In the genomic region with DNA sequence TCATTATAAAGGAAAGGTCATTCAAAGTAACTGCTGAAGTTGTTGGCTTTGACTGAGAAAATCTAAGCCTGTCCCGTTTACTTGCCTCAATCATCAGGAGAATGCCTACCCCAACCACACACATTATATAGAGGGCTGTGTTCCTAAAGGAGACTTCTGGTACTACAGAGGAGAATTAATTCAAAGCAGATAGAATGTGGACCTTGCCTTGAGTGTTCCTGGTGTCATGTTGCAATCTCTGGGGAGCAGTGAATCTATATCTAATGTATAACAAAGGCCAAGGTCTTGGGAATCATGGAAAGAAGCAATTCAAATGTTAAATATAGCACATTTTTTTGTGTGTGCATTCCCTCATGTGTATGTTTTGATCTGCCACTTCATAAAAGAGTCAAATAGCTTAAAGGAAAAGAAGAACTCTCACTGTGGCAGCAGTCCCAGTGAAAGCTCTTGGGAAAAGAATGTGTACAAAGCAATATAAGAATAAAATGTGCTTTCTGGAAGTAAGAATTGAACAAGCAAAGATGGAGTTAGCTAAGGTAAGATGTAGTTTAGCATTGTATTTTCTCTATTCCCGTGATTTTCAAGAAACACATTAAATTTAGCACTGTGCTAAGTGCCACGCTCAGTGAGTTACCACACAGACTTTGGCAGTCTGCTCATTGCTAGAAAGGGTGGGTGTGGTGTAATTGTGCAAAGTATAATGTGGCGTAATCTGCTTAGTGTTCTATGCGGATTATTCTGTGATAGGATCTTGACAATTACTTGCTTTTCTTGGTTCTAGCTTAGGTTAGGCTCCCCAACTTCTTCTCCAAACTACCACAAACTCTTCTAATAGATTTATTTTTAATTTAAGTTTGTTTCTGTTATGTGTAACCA, we compare ENCODE assay signal across 12 cellular contexts. TPM values are rescaled to one million over a fixed set of nuclear protein-coding genes. Genes with fewer than 3 reads are reported as not detected.
A peak's percentile ranks its signal among the peaks of the same experiment; 100 is the strongest.
DNase-seq lines count a peak whose midpoint lies in the region; ATAC-seq, FAIRE-seq and TF ChIP-seq lines count a peak whose summit lies in the region.
"Had no signal": no experiment of that assay in that cellular context is flagged by ENCODE, and none has a peak within 500 bp of the region (broad histone marks: within the 10 kb centered on the region; RNA-seq: fewer than 3 reads in every experiment).

No MANE protein-coding gene starts in this region.

- WGBS in K562 (ENCODE audit: insufficient coverage, low coverage, missing lambda C conversion rate) = 9% methylated on average over 5 of the region's 5 CpGs

- in situ Hi-C loops in K562 (cut with MboI) = no loop called here

- H3K4me3 ChIP-seq in K562 = no peak overlapping the region
- H3K4me3 ChIP-seq in thoracic aorta = no peak overlapping the region
- H3K4me3 ChIP-seq: ovary had no signal

- H3K4me1 ChIP-seq in K562 (replicated peaks in 1 of 2; ENCODE audit: control insufficient read depth in 2 of 2, insufficient read depth in 2 of 2, low read length in 2 of 2) (no peaks in the 10 kb centered on the region), thoracic aorta (ENCODE audit: control insufficient read depth in 1 of 2, low read depth in 2 of 2) (peaks cover 15 to 70% of the 10 kb centered on the region in 2 donors)

- POLR2A ChIA-PET in K562 (lab: Yijun Ruan, JAX) = no interaction called here

- CTCF ChIA-PET in K562 (lab: Yijun Ruan, JAX; ENCODE audit: low intra/inter-chr PET ratio) = no interaction called here

- BruUV-seq in K562 (replicated peaks; lab: Mats Ljungman, UMichigan) = no TSS peak

- H4K20me1 ChIP-seq in K562 (replicated peaks; ENCODE audit: control insufficient read depth, insufficient read depth, low read length) = no peaks in the 10 kb centered on the region

- no peaks in the 10 kb centered on the region for H3K9me1 ChIP-seq in K562 (ENCODE audit: control insufficient read depth, insufficient read depth, low read length)

- no peak for TF ChIP-seq EP300 in K562 (IDR thresholded peaks at IDR 0.05; ENCODE audit: low read length)

- H3K9ac ChIP-seq in K562 (ENCODE audit: insufficient read depth in 1 of 2, low read depth in 2 of 2, low read length in 2 of 2) = no peak overlapping the region

- no peak overlapping the region for H2AFZ ChIP-seq in K562 (ENCODE audit: low read depth, low read length)

- DNase-seq in DMS153 (lab: John Stamatoyannopoulos, UW) (peak; percentile 2), DMS153 treated with DMSO at 0.1 percent for 48 hours (lab: John Stamatoyannopoulos, UW; ENCODE audit: unreplicated experiment) (no peak), K562 (ENCODE audit: extremely low read depth in 1 of 4, low spot score in 3 of 4) (no peak), iris pigment epithelial cell (ENCODE audit: low read depth) (peak; percentile 12), thoracic aorta (ENCODE audit: low spot score) (no peak), C1 segment of cervical spinal cord (lab: John Stamatoyannopoulos, UW) (no peak), COR-L47 (lab: John Stamatoyannopoulos, UW) (no peak)
- DNase-seq: NCI-H510A treated with DMSO at 0.1 percent for 48 hours had no signal

- no peak for FAIRE-seq in K562 (lab: Jason Lieb, UNC)

- no peak for TF ChIP-seq CTCF in K562 (IDR thresholded peaks at IDR 0.05 in 2 of 3, conservative IDR thresholded peaks at IDR 0.05 in 1 of 3; ENCODE audit: insufficient read depth in 2 of 3, low read depth in 1 of 3, low read length in 3 of 3)
- no peak for TF ChIP-seq CTCF in thoracic aorta (IDR thresholded peaks at IDR 0.05)

- no peaks in the 10 kb centered on the region for H3K36me3 ChIP-seq in K562 (ENCODE audit: control insufficient read depth, insufficient read depth, low read length)
- no peaks in the 10 kb centered on the region for H3K36me3 ChIP-seq in thoracic aorta
- H3K36me3 ChIP-seq: ovary had no signal

- ATAC-seq in K562 = peak; percentile 62; the same call in 2 of the 3 replicates
- ATAC-seq in thoracic aorta (ENCODE audit: insufficient number of reproducible peaks, low FRiP score, low read depth) = peak; percentile 86
- no peak for ATAC-seq in HG02759 (IDR thresholded peaks at IDR 0.05; ENCODE audit: unreplicated experiment)

- no peaks in the 10 kb centered on the region for H3K9me3 ChIP-seq in K562 (replicated peaks; ENCODE audit: control insufficient read depth, insufficient read depth, low read depth, low read length)
- H3K9me3 ChIP-seq in thoracic aorta = no peaks in the 10 kb centered on the region
- H3K9me3 ChIP-seq: ovary had no signal

- TF ChIP-seq RAD21 in K562 (CRISPR knock-in tag; conservative IDR thresholded peaks at IDR 0.05 in 1 of 2, IDR thresholded peaks at IDR 0.05 in 1 of 2) = no peak

- no peaks in the 10 kb centered on the region for H3K79me2 ChIP-seq in K562 (ENCODE audit: control insufficient read depth, insufficient read depth, low read length)

- intact Hi-C loops in K562 (cut with micrococcal nuclease) = no loop called here

- no peak for TF ChIP-seq POLR2A in K562 (conservative IDR thresholded peaks at IDR 0.05)

- no peaks in the 10 kb centered on the region for H3K27me3 ChIP-seq in K562 (ENCODE audit: control insufficient read depth in 2 of 2, insufficient read depth in 2 of 2, low read length in 2 of 2)
- no peaks in the 10 kb centered on the region for H3K27me3 ChIP-seq in thoracic aorta (replicated peaks; ENCODE audit: insufficient read depth)
- H3K27me3 ChIP-seq: ovary had no signal

- no peak overlapping the region for H3K4me2 ChIP-seq in K562 (ENCODE audit: insufficient read depth, low read length)

- H3K27ac ChIP-seq in K562 (ENCODE audit: extremely low read depth, low read depth, low read length) (no peak overlapping the region), thoracic aorta (peak overlapping the region; percentile 65 to 74)
- H3K27ac ChIP-seq: 22Rv1, ovary had no signal

TF ChIP-seq in K562, 482 proteins besides CTCF, POLR2A, EP300 and RAD21:
- TF ChIP-seq DIDO1 (tag; IDR thresholded peaks at IDR 0.05; ENCODE audit: low read depth) = no peak
- TF ChIP-seq, protein P1, sequence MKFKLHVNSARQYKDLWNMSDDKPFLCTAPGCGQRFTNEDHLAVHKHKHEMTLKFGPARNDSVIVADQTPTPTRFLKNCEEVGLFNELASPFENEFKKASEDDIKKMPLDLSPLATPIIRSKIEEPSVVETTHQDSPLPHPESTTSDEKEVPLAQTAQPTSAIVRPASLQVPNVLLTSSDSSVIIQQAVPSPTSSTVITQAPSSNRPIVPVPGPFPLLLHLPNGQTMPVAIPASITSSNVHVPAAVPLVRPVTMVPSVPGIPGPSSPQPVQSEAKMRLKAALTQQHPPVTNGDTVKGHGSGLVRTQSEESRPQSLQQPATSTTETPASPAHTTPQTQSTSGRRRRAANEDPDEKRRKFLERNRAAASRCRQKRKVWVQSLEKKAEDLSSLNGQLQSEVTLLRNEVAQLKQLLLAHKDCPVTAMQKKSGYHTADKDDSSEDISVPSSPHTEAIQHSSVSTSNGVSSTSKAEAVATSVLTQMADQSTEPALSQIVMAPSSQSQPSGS (CRISPR knock-in tag; IDR thresholded peaks at IDR 0.05) = no peak
- no peak for TF ChIP-seq FOXJ3 (CRISPR knock-in tag; IDR thresholded peaks at IDR 0.05)
- TF ChIP-seq HNRNPLL (IDR thresholded peaks at IDR 0.05; ENCODE audit: low read depth, low read length, poor library complexity, severe bottlenecking) = no peak
- TF ChIP-seq, protein P2, sequence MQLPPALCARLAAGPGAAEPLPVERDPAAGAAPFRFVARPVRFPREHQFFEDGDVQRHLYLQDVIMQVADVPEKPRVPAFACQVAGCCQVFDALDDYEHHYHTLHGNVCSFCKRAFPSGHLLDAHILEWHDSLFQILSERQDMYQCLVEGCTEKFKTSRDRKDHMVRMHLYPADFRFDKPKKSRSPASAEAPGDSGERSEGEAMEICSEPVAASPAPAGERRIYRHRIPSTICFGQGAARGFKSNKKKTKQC (CRISPR knock-in tag; IDR thresholded peaks at IDR 0.05) = no peak
- TF ChIP-seq TCF15 (CRISPR knock-in tag; IDR thresholded peaks at IDR 0.05) = no peak
- TF ChIP-seq ZNF778 (CRISPR knock-in tag; IDR thresholded peaks at IDR 0.05) = no peak
- no peak for TF ChIP-seq FOXP1 (CRISPR knock-in tag; IDR thresholded peaks at IDR 0.05)
- no peak for TF ChIP-seq STAG1 (CRISPR knock-in tag; IDR thresholded peaks at IDR 0.05; ENCODE audit: borderline replicate concordance)
- TF ChIP-seq NCOA1 (IDR thresholded peaks at IDR 0.05; ENCODE audit: low read depth) = no peak
- no peak for TF ChIP-seq ZNF3 (CRISPR knock-in tag; IDR thresholded peaks at IDR 0.05)
- no peak for TF ChIP-seq RBM34 (IDR thresholded peaks at IDR 0.05; ENCODE audit: borderline replicate concordance, insufficient read depth, low read length)
- no peak for TF ChIP-seq IFI16 (CRISPR knock-in tag; IDR thresholded peaks at IDR 0.05)
- no peak for TF ChIP-seq TCF7 (IDR thresholded peaks at IDR 0.05; ENCODE audit: borderline replicate concordance)
- no peak for TF ChIP-seq MIER1 (IDR thresholded peaks at IDR 0.05; ENCODE audit: low read depth)
TF ChIP-seq in K562: peak in this region for 0.

RNA-seq across cellular contexts. Expression of gene ADH6, which starts 13.7 kb away (rescaled TPM):
- not detected in 2 replicates for total RNA-seq in K562 (2011; cell fraction: chromatin; rRNA removed; ENCODE audit: low replicate concordance)
- total RNA-seq in K562 (2011; cell fraction: nucleolus; rRNA removed) = not detected in 2 replicates
- total RNA-seq in K562 (2011; cell fraction: nucleoplasm; rRNA removed) = not detected in 2 replicates
- total RNA-seq in K562 (2014; rRNA removed) (not detected in 2 replicates), K562 (2014; rRNA removed; fragmentation: Illumina TruSeq; extraction: Trizol) (not detected in 2 replicates), K562 (2015; rRNA removed; fragmentation: Illumina TruSeq; extraction: Trizol) (not detected in 2 replicates), K562 (2021) (not detected in 2 replicates), thoracic aorta (under 1 TPM in 1 of 2 donors, not detected in 1; 0.41 TPM)
- polyA plus RNA-seq in K562 (2011; rRNA removed) (not detected in 2 replicates), K562 (2014; fragmentation: Illumina TruSeq; extraction: Trizol) (not detected in 2 replicates), K562 (2014; fragmentation: Nextera tagmentation; extraction: Ambion mirVana) (under 1 TPM in 1 of 2 experiments, not detected in 1; 0.13 TPM), K562 (2014; rRNA removed) (not detected in 2 replicates)
- polyA plus RNA-seq in K562 (2011; cell fraction: cytosol; rRNA removed) = not detected in 2 replicates
- not detected in 2 replicates for polyA plus RNA-seq in K562 (2011; cell fraction: nucleus; rRNA removed)
- 0.21 and 0.65 TPM in 2 replicates for polyA plus RNA-seq in K562 (2012)
- polyA minus RNA-seq in K562 (2011; rRNA and poly(A)+ RNA removed) = not detected in 2 replicates
- not detected in 2 replicates for polyA minus RNA-seq in K562 (2011; cell fraction: cytosol; rRNA and poly(A)+ RNA removed)
- not detected in 2 replicates for polyA minus RNA-seq in K562 (2011; cell fraction: nucleus; rRNA and poly(A)+ RNA removed)
- total RNA-seq: T-helper 2 cell treated with Interferon-gamma antibody and Interleukin-4, amounts not matched to agents 100 ng/mL and 5 ng/mL, for 36 hours had no signal

Comparison
In these comparisons a context has a peak if more than half of its experiments do, and no peak if none do; other contexts are left out.
1. DNase-seq: peak in DMS153 (single experiment) and iris pigment epithelial cell (single experiment); none in DMS153 treated with DMSO at 0.1 percent for 48 hours (single experiment), K562 (0 of 4), thoracic aorta (single experiment), C1 segment of cervical spinal cord (0 of 14) and COR-L47 (single experiment).